23 cellular contexts compared by ENCODE assay signal in genomic region chr20:62345681-62346370, GRCh38. TPM values are rescaled to one million over a fixed set of nuclear protein-coding genes. Genes with fewer than 3 reads are reported as not detected.
DNase-seq lines count a peak whose midpoint lies in the region; ATAC-seq, FAIRE-seq and TF ChIP-seq lines count a peak whose summit lies in the region.
"Had no signal": no experiment of that assay in that cellular context is flagged by ENCODE, and none has a peak within 500 bp of the region (broad histone marks: within the 10 kb centered on the region; RNA-seq: fewer than 3 reads in every experiment).

No MANE protein-coding gene starts in this region.

- intact Hi-C loops in heart right ventricle (cut with DNase I) = loop anchor here in 3 of 10 donors (5.0 kb wide), 1 partner anchor 34 kb away; no protein-coding TSS in a partner anchor
- intact Hi-C loops in sigmoid colon (cut with DNase I) = loop anchor here (5.0 kb wide), 1 partner anchor 39 kb away; no protein-coding TSS in a partner anchor

- DNase-seq in heart right ventricle (peak in 1 of 2 donors; percentile 25), right atrium auricular region (ENCODE audit: low spot score) (no peak), HTR-8/SVneo (ENCODE audit: insufficient read length, low spot score) (no peak), glutamatergic neuron (no peak), sigmoid colon (no peak), NCI-H748 (lab: John Stamatoyannopoulos, UW; ENCODE audit: unreplicated experiment) (no peak), DMS53 (lab: John Stamatoyannopoulos, UW) (no peak), COR-L47 (lab: John Stamatoyannopoulos, UW) (no peak)
- DNase-seq: CD4-positive, CD25-positive, alpha-beta regulatory T cell; DMS 273 treated with DMSO at 0.1 percent for 48 hours; DND-41; Karpas-422; MV-4-11; NCI-H1105 treated with DMSO at 0.1 percent for 48 hours; NCI-H2029 treated with DMSO at 0.1 percent for 48 hours; NCI-H526; SIG-M5; SK-N-SH had no signal

- 82 to 83% methylated on average over 25 of the region's 25 CpGs for WGBS in heart right ventricle, 2 donors
- WGBS in sigmoid colon, 2 donors = 83 to 89% methylated on average over 25 of the region's 25 CpGs

- H3K27me3 Mint-ChIP-seq in glutamatergic neuron (ENCODE audit: unreplicated experiment) = peaks cover 12% of the 10 kb centered on the region
- H3K27me3 Mint-ChIP-seq: B cell; CD4-positive, CD25-positive, alpha-beta regulatory T cell; IgD-negative memory B cell had no signal

- no peak for TF ChIP-seq POLR2A in sigmoid colon (IDR thresholded peaks at IDR 0.05)

- peaks cover 11% of the 10 kb centered on the region for H3K4me1 Mint-ChIP-seq in glutamatergic neuron (ENCODE audit: low read depth, unreplicated experiment)
- H3K4me1 Mint-ChIP-seq: CD4-positive, CD25-positive, alpha-beta regulatory T cell had no signal

- TF ChIP-seq CTCF in heart right ventricle (IDR thresholded peaks at IDR 0.05) = no peak
- TF ChIP-seq CTCF in right atrium auricular region (IDR thresholded peaks at IDR 0.05) = no peak
- TF ChIP-seq CTCF in glutamatergic neuron (IDR thresholded peaks at IDR 0.05; ENCODE audit: partially characterized antibody, unreplicated experiment) = no peak
- no peak for TF ChIP-seq CTCF in sigmoid colon (IDR thresholded peaks at IDR 0.05)

- TF ChIP-seq EP300 in sigmoid colon (IDR thresholded peaks at IDR 0.05) = no peak

- no peaks in the 10 kb centered on the region for H3K27me3 ChIP-seq in heart right ventricle
- H3K27me3 ChIP-seq in right atrium auricular region = no peaks in the 10 kb centered on the region
- no peaks in the 10 kb centered on the region for H3K27me3 ChIP-seq in sigmoid colon

- peaks cover 10% of the 10 kb centered on the region for H3K36me3 Mint-ChIP-seq in glutamatergic neuron (ENCODE audit: unreplicated experiment)
- H3K36me3 Mint-ChIP-seq: CD4-positive, CD25-positive, alpha-beta regulatory T cell had no signal

- H3K36me3 ChIP-seq in heart right ventricle = peaks cover 0 to 95% (median 34%) of the 10 kb centered on the region in 9 donors
- H3K36me3 ChIP-seq in right atrium auricular region = peaks cover 33% of the 10 kb centered on the region
- H3K36me3 ChIP-seq in sigmoid colon = peaks cover 16 to 84% (median 31%) of the 10 kb centered on the region in 4 donors

- H3K27ac ChIP-seq in heart right ventricle (no peak overlapping the region), right atrium auricular region (no peak overlapping the region), sigmoid colon (peak overlapping the region in 3 of 4 donors; percentile 14 to 49 (median 25))

- peak in 5 of 8 donors; percentile 8 to 32 (median 16) for ATAC-seq in heart right ventricle
- ATAC-seq: HCT116 had no signal

- peak; percentile 52 for FAIRE-seq in HTR-8/SVneo (lab: Jason Lieb, UNC)
- FAIRE-seq: GM12891, H1 had no signal

- H3K4me3 ChIP-seq in heart right ventricle = no peak overlapping the region
- no peak overlapping the region for H3K4me3 ChIP-seq in right atrium auricular region
- no peak overlapping the region for H3K4me3 ChIP-seq in sigmoid colon

- H3K9me3 Mint-ChIP-seq in glutamatergic neuron (ENCODE audit: unreplicated experiment) = peaks cover 14% of the 10 kb centered on the region

- H3K9me3 ChIP-seq in heart right ventricle (peaks cover 0 to 13% (median 0%) of the 10 kb centered on the region in 11 donors), right atrium auricular region (no peaks in the 10 kb centered on the region), sigmoid colon (no peaks in the 10 kb centered on the region)
- H3K9me3 ChIP-seq: SK-N-SH had no signal

- H3K27ac Mint-ChIP-seq in glutamatergic neuron (ENCODE audit: unreplicated experiment) = peak overlapping the region; percentile 82
- H3K27ac Mint-ChIP-seq: CD4-positive, CD25-positive, alpha-beta regulatory T cell; IgD-negative memory B cell had no signal

- no peak overlapping the region for H3K4me3 Mint-ChIP-seq in glutamatergic neuron (ENCODE audit: unreplicated experiment)
- H3K4me3 Mint-ChIP-seq: B cell; CD4-positive, CD25-positive, alpha-beta regulatory T cell had no signal

- H3K4me1 ChIP-seq in heart right ventricle (no peaks in the 10 kb centered on the region), right atrium auricular region (no peaks in the 10 kb centered on the region), sigmoid colon (peaks cover 0 to 6% (median 0%) of the 10 kb centered on the region in 4 donors)

RNA-seq across cellular contexts. Expression of gene LAMA5, which starts 21.3 kb away (rescaled TPM):
- total RNA-seq in heart right ventricle = 100 to 1,000 TPM in 1 of 10 donors, 10 to 100 TPM in 9; 53.9 to 146 (median 67.2) TPM
- polyA plus RNA-seq in heart right ventricle = 100 to 1,000 TPM; 103 to 358 TPM
- total RNA-seq in right atrium auricular region = 10 to 100 TPM; 61.1 to 69.4 TPM
- 724 TPM for total RNA-seq in glutamatergic neuron (ENCODE audit: unreplicated experiment)
- 100 to 1,000 TPM in 3 of 4 donors, 10 to 100 TPM in 1; 53.5 to 409 (median 134) TPM for total RNA-seq in sigmoid colon
- 10 to 100 TPM in 1 of 3 donors, 1 to 10 TPM in 2; 1.8 to 56.5 (median 3.2) TPM for polyA plus RNA-seq in sigmoid colon

RNA-seq across cellular contexts. Expression of gene RPS21, which starts 41.1 kb away (rescaled TPM):
- 100 to 1,000 TPM; 512 to 811 (median 576) TPM for total RNA-seq in heart right ventricle
- polyA plus RNA-seq in heart right ventricle = 1,000 to 10,000 TPM; 1,609 to 4,111 TPM
- 1,000 to 10,000 TPM; 1,510 to 1,937 TPM for total RNA-seq in right atrium auricular region
- total RNA-seq in glutamatergic neuron (ENCODE audit: unreplicated experiment) = 829 TPM
- 1,000 to 10,000 TPM; 2,383 to 8,235 (median 5,456) TPM for total RNA-seq in sigmoid colon
- polyA plus RNA-seq in sigmoid colon = 1,000 to 10,000 TPM; 2,794 to 6,260 (median 4,441) TPM

RNA-seq across cellular contexts. Expression of gene ADRM1, which starts 43.0 kb away (rescaled TPM):
- total RNA-seq in heart right ventricle (10 to 100 TPM; 67.7 to 97.0 (median 73.2) TPM), right atrium auricular region (100 to 1,000 TPM in 1 of 2 donors, 10 to 100 TPM in 1; 95.9 to 128 TPM), glutamatergic neuron (ENCODE audit: unreplicated experiment) (74.8 TPM), sigmoid colon (100 to 1,000 TPM; 100 to 130 (median 119) TPM)
- polyA plus RNA-seq in heart right ventricle (100 to 1,000 TPM in 1 of 2 donors, 10 to 100 TPM in 1; 81.9 to 192 TPM), sigmoid colon (100 to 1,000 TPM in 1 of 3 donors, 10 to 100 TPM in 2; 61.3 to 102 (median 77.7) TPM)

Comparison
In these comparisons a context has a peak if more than half of its experiments do, and no peak if none do; other contexts are left out.
1. H3K27ac ChIP-seq: peak in sigmoid colon (3 of 4); none in heart right ventricle (0 of 10) and right atrium auricular region (0 of 2).